Comparison of ENCODE assay signal across 18 cellular contexts in genomic region chr13:76597868-76598267, GRCh38.
DNase-seq lines count a peak whose midpoint lies in the region; ATAC-seq and TF ChIP-seq lines count a peak whose summit lies in the region.
"Had no signal": no experiment of that assay in that cellular context is flagged by ENCODE, and none has a peak within 500 bp of the region (broad histone marks: within the 10 kb centered on the region; RNA-seq: fewer than 3 reads in every experiment).

No MANE protein-coding gene starts in this region.

- no peaks in the 10 kb centered on the region for H3K9me2 ChIP-seq in neural cell (ENCODE audit: insufficient read depth, low read length)

- H3K27ac ChIP-seq in neural cell (ENCODE audit: low read length) (no peak overlapping the region), heart left ventricle (no peak overlapping the region)
- H3K27ac ChIP-seq: A549; BLaER1 treated with 17β-estradiol and CSF1 and Interleukin-3, amounts not matched to agents 10 nM and 100 nM had no signal

- WGBS in heart left ventricle, 4 donors: 52 to 72% (median 62%) methylated on average over 1 of the region's 1 CpG

- intact Hi-C loops in heart left ventricle (cut with DNase I): no loop called here

- H3K4me3 ChIP-seq in neural cell (ENCODE audit: low read length): no peak overlapping the region
- no peak overlapping the region for H3K4me3 ChIP-seq in heart left ventricle
- H3K4me3 ChIP-seq: A549; BLaER1 treated with 17β-estradiol and CSF1 and Interleukin-3, amounts not matched to agents 10 nM and 100 nM; K562 had no signal

- no peak for TF ChIP-seq RAD21 in neural cell (conservative IDR thresholded peaks at IDR 0.05)

- no peak overlapping the region for H3K9ac ChIP-seq in neural cell (ENCODE audit: low read length)
- H3K9ac ChIP-seq: BLaER1 treated with 17β-estradiol and CSF1 and Interleukin-3, amounts not matched to agents 10 nM and 100 nM had no signal

- H3K79me2 ChIP-seq in neural cell (replicated peaks; ENCODE audit: insufficient read depth, low read length): no peaks in the 10 kb centered on the region

- H3K27me3 ChIP-seq in neural cell (ENCODE audit: insufficient read depth, low read depth, low read length) (no peaks in the 10 kb centered on the region), heart left ventricle (no peaks in the 10 kb centered on the region)
- H3K27me3 ChIP-seq: BLaER1 treated with 17β-estradiol and CSF1 and Interleukin-3, amounts not matched to agents 10 nM and 100 nM had no signal

- H2AFZ ChIP-seq in neural cell (ENCODE audit: low read depth, low read length): no peak overlapping the region

- TF ChIP-seq EP300 in neural cell (conservative IDR thresholded peaks at IDR 0.05; ENCODE audit: poor library complexity, severe bottlenecking): no peak

- H3K4me2 ChIP-seq in neural cell (ENCODE audit: low read length): no peak overlapping the region
- H3K4me2 ChIP-seq: A549; BLaER1 treated with 17β-estradiol and CSF1 and Interleukin-3, amounts not matched to agents 10 nM and 100 nM had no signal

- peaks cover 0 to 15% (median 0%) of the 10 kb centered on the region in 12 donors for H3K4me1 ChIP-seq in heart left ventricle
- H3K4me1 ChIP-seq: A549 had no signal

- H3K9me3 ChIP-seq in neural cell (ENCODE audit: low read length) (no peaks in the 10 kb centered on the region), heart left ventricle (peaks cover 0 to 7% (median 0%) of the 10 kb centered on the region in 12 donors)
- H3K9me3 ChIP-seq: A549 had no signal

- no peaks in the 10 kb centered on the region for H3F3A ChIP-seq in neural cell (ENCODE audit: insufficient read depth, low read length, poor library complexity, severe bottlenecking)

- no peak for TF ChIP-seq POLR2A in heart left ventricle (IDR thresholded peaks at IDR 0.05)

- peak; percentile 15 for DNase-seq in NCI-H748 (lab: John Stamatoyannopoulos, UW; ENCODE audit: unreplicated experiment)
- no peak for DNase-seq in NCI-H748 treated with DMSO at 0.1 percent for 48 hours (lab: John Stamatoyannopoulos, UW)
- peak; percentile 69 for DNase-seq in NCI-H1694 (lab: John Stamatoyannopoulos, UW)
- DNase-seq in SHP77 (lab: John Stamatoyannopoulos, UW): peak; percentile 57 to 72
- no peak for DNase-seq in heart left ventricle
- DNase-seq in AG20443 (ENCODE audit: low spot score): no peak
- DNase-seq: CD8-positive, alpha-beta T cell; GF-D8; NCI-H1092 treated with DMSO at 0.1 percent for 48 hours; NCI-H2029; NCI-H526 treated with DMSO at 0.1 percent for 48 hours; OCI-M1; SIG-M5 had no signal

- H3K36me3 ChIP-seq in neural cell (ENCODE audit: insufficient read depth, low read length): no peaks in the 10 kb centered on the region
- H3K36me3 ChIP-seq in heart left ventricle: no peaks in the 10 kb centered on the region
- H3K36me3 ChIP-seq: BLaER1 treated with 17β-estradiol and CSF1 and Interleukin-3, amounts not matched to agents 10 nM and 100 nM had no signal

- TF ChIP-seq CTCF in neural cell (IDR thresholded peaks at IDR 0.05; ENCODE audit: poor library complexity, severe bottlenecking) (no peak), heart left ventricle (IDR thresholded peaks at IDR 0.05) (no peak)

- H4K20me1 ChIP-seq in neural cell (ENCODE audit: insufficient read depth): no peaks in the 10 kb centered on the region
- H4K20me1 ChIP-seq: BLaER1 treated with 17β-estradiol and CSF1 and Interleukin-3, amounts not matched to agents 10 nM and 100 nM had no signal

- ATAC-seq in heart left ventricle: no peak
- no peak for ATAC-seq in GM18498 (IDR thresholded peaks at IDR 0.05; ENCODE audit: unreplicated experiment)
- ATAC-seq: A549; CD8-positive, alpha-beta T cell; K562 had no signal

TF ChIP-seq in neural cell, 6 proteins besides CTCF, POLR2A, EP300 and RAD21:
- TF ChIP-seq SMC3 (conservative IDR thresholded peaks at IDR 0.05; ENCODE audit: poor library complexity) (no peak), MXI1 (conservative IDR thresholded peaks at IDR 0.05; ENCODE audit: poor library complexity, severe bottlenecking) (no peak), POLR2AphosphoS5 (IDR thresholded peaks at IDR 0.05) (peak; percentile 78)
TF ChIP-seq in neural cell: peak in this region for 1.

Comparison
In these comparisons a context has a peak if more than half of its experiments do, and no peak if none do; other contexts are left out.
1. DNase-seq: peak in NCI-H748 (single experiment), NCI-H1694 (single experiment) and SHP77 (2 of 2); none in NCI-H748 treated with DMSO at 0.1 percent for 48 hours (single experiment), heart left ventricle (0 of 5) and AG20443 (single experiment).